ENCODE assay signal across 11 cellular contexts in the genomic region with DNA sequence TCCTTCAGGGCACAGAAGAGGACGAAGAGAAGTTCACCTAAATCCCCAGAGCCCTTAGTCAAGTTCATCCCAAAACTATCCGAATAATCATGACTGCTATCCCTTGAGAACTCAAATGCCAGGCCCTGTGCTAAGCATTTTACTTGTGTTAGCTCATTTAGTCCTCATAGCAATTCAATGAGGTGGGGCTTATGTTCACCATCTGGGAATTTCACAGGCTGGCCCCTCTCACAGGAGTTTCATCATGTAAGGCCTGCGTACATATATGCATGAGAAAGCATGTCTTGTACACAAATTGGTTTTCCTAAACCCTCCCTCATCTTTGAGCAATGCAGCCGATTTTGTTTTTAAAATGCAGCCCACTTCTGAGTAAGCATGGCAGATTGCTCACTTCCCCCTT. TPM values are rescaled to one million over a fixed set of nuclear protein-coding genes. Genes with fewer than 3 reads are reported as not detected.
"Had no signal": no experiment of that assay in that cellular context is flagged by ENCODE, and none has a peak within 500 bp of the region (broad histone marks: within the 10 kb centered on the region; RNA-seq: fewer than 3 reads in every experiment).

No MANE protein-coding gene starts in this region.

RNA-seq across cellular contexts. Expression of gene TEKT1, which starts 12.9 kb away (rescaled TPM):
- total RNA-seq: activated CD4-positive, alpha-beta memory T cell treated with anti-CD3 and anti-CD28 coated beads, Interleukin-2, amount 10 ng/mL, durations not matched to agents 7 days and 5 days; activated CD4-positive, alpha-beta T cell treated with anti-CD3 and anti-CD28 coated beads, Interleukin-2, amount 10 ng/mL, durations not matched to agents 7 days and 5 days; activated T-cell treated with anti-CD3 and anti-CD28 coated beads, Interleukin-2, amount 50 U/mL, for 72 hours; astrocyte; bronchial epithelial cell; cardiac septum; endodermal cell; esophagus squamous epithelium; T-helper 1 cell treated with Interleukin-12 subunit alpha and Interleukin-12 subunit beta and Interleukin-4 antibody, amounts not matched to agents 30 ng/mL and 1 ng/mL, for 36 hours had no signal
- polyA plus RNA-seq: adipose tissue, esophagus had no signal
